In the genomic region with DNA sequence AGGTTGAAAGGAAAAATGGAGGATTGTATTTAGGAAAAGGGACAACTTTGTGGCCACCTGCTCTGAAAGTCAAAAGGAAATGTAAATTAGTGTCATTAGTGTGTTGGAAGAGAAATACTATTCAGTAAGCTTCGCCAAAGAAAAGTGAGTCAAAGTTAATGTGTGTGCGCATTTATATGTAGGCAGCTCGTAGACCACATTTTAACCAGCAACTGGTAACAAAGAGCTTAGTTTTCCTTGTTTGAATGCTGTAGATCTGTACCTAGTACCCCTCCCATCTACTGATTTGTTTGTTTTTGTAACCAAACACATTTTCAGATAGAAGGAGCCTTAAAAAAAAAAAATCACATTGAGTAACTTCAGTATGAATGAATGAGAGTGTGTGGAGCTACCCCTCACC, we compare ENCODE assay signal across 28 cellular contexts.
A peak's percentile ranks its signal among the peaks of the same experiment; 100 is the strongest.
DNase-seq lines count a peak whose midpoint lies in the region; ATAC-seq, FAIRE-seq and TF ChIP-seq lines count a peak whose summit lies in the region.
"Had no signal": no experiment of that assay in that cellular context is flagged by ENCODE, and none has a peak within 500 bp of the region (broad histone marks: within the 10 kb centered on the region; RNA-seq: fewer than 3 reads in every experiment).

No MANE protein-coding gene starts in this region.

- 74 to 93% (median 76%) methylated on average over 3 of the region's 3 CpGs for WGBS in psoas muscle, 3 donors
- WGBS in trophoblast cell (ENCODE audit: extremely low coverage, insufficient coverage, insufficient read length): no CpG with 5 or more reads among the region's 3 CpGs
- WGBS in small intestine, 3 donors: 67 to 81% (median 70%) methylated on average over 3 of the region's 3 CpGs

- no peak overlapping the region for H4K91ac ChIP-seq in trophoblast cell (ENCODE audit: low read depth, low read length)

- H3K4me1 ChIP-seq in psoas muscle: peaks cover 28% of the 10 kb centered on the region
- no peaks in the 10 kb centered on the region for H3K4me1 ChIP-seq in trophoblast cell (ENCODE audit: control insufficient read depth in 1 of 2, insufficient read depth in 2 of 2, low read length in 2 of 2)
- H3K4me1 ChIP-seq in small intestine (ENCODE audit: control insufficient read depth in 2 of 2, insufficient read depth in 1 of 2, low read depth in 1 of 2, low read length in 1 of 2): peaks cover 0 to 5% of the 10 kb centered on the region in 2 donors
- H3K4me1 ChIP-seq: prostate gland had no signal

- H3K36me3 ChIP-seq in psoas muscle (ENCODE audit: insufficient read depth in 1 of 2, low read depth in 1 of 2): peaks cover 3 to 23% of the 10 kb centered on the region in 2 donors
- no peaks in the 10 kb centered on the region for H3K36me3 ChIP-seq in trophoblast cell (ENCODE audit: control insufficient read depth in 1 of 2, insufficient read depth in 2 of 2, low read length in 2 of 2)
- peaks cover 0 to 2% of the 10 kb centered on the region in 2 donors for H3K36me3 ChIP-seq in small intestine (ENCODE audit: control insufficient read depth in 2 of 2, insufficient read depth in 2 of 2, low read length in 2 of 2)
- H3K36me3 ChIP-seq: prostate gland had no signal

- H2AK5ac ChIP-seq in trophoblast cell (ENCODE audit: low read length): no peak overlapping the region

- H3K4me3 ChIP-seq in psoas muscle: no peak overlapping the region
- H3K4me3 ChIP-seq in trophoblast cell (ENCODE audit: low read depth, low read length): no peak overlapping the region
- H3K4me3 ChIP-seq in small intestine (ENCODE audit: low read depth in 1 of 2, low read length in 2 of 2): no peak overlapping the region
- H3K4me3 ChIP-seq: prostate gland had no signal

- H3K79me2 ChIP-seq in trophoblast cell (ENCODE audit: control insufficient read depth, insufficient read depth, low read length, poor library complexity): no peaks in the 10 kb centered on the region

- TF ChIP-seq CTCF in WTC11 (IDR thresholded peaks at IDR 0.05): no peak
- TF ChIP-seq CTCF in psoas muscle (IDR thresholded peaks at IDR 0.05): no peak

- H3K4me3 Mint-ChIP-seq in WTC11: no peak overlapping the region
- H3K4me3 Mint-ChIP-seq: activated CD4-positive, alpha-beta T cell treated with anti-CD3 and anti-CD28 coated beads for 36 hours; activated naive CD8-positive, alpha-beta T cell treated with anti-CD3 and anti-CD28 coated beads for 36 hours; stimulated activated memory B cell treated with anti-CD40 and anti-IgM and Interleukin-4, amounts not matched to agents 10 μg/mL and 1 μg/mL and 100 μg/mL, for 72 hours; T-helper 2 cell treated with Interferon-gamma antibody and Interleukin-4, amounts not matched to agents 5 μg/mL and 100 μg/mL, for 36 hours had no signal

- no peaks in the 10 kb centered on the region for H3K27me3 Mint-ChIP-seq in WTC11 (ENCODE audit: low read depth)
- H3K27me3 Mint-ChIP-seq: activated naive CD8-positive, alpha-beta T cell treated with anti-CD3 and anti-CD28 coated beads for 36 hours; stimulated activated memory B cell treated with anti-CD40 and anti-IgM and Interleukin-4, amounts not matched to agents 10 μg/mL and 1 μg/mL and 100 μg/mL, for 72 hours had no signal

- POLR2A ChIA-PET in WTC11 (lab: Charles Lee): no interaction called here

- peaks cover 23% of the 10 kb centered on the region for H3K4me1 Mint-ChIP-seq in WTC11
- H3K4me1 Mint-ChIP-seq: activated CD4-positive, alpha-beta T cell treated with anti-CD3 and anti-CD28 coated beads for 36 hours; activated naive CD8-positive, alpha-beta T cell treated with anti-CD3 and anti-CD28 coated beads for 36 hours had no signal

- H3K4ac ChIP-seq in trophoblast cell (ENCODE audit: low read depth, low read length): no peak overlapping the region

- no peak for DNase-seq in WTC11 (ENCODE audit: low spot score)
- no peak for DNase-seq in psoas muscle
- DNase-seq in trophoblast cell: no peak
- no peak for DNase-seq in SHP77 treated with DMSO at 0.1 percent for 48 hours (lab: John Stamatoyannopoulos, UW)
- DNase-seq in small intestine: no peak
- DNase-seq in amygdala (lab: John Stamatoyannopoulos, UW): no peak
- DNase-seq: activated CD4-positive, alpha-beta T cell treated with anti-CD3 and anti-CD28 coated beads for 36 hours; activated effector memory CD4-positive, alpha-beta T cell treated with anti-CD3 and anti-CD28 coated beads, Interleukin-2, amount 50 U/mL, for 16 hours; activated naive CD8-positive, alpha-beta T cell treated with anti-CD3 and anti-CD28 coated beads for 36 hours; central memory CD4-positive, alpha-beta T cell; cortex of kidney; DMS 273 treated with DMSO at 0.1 percent for 48 hours; effector memory CD4-positive, alpha-beta T cell; HCEC 1CT; KBM-7; MM.1S; NCI-H1930; NCI-H526 treated with DMSO at 0.1 percent for 48 hours; NK-92 treated with Interleukin-12 subunit alpha and Interleukin-12 subunit beta, amount 100 ng/mL, for 24 hours; SHP77; substantia nigra had no signal

- no peaks in the 10 kb centered on the region for H3K27me3 ChIP-seq in psoas muscle (ENCODE audit: insufficient read depth in 3 of 3, low read length in 2 of 3)
- no peaks in the 10 kb centered on the region for H3K27me3 ChIP-seq in trophoblast cell (ENCODE audit: insufficient read depth, low read length)
- H3K27me3 ChIP-seq in small intestine (ENCODE audit: control insufficient read depth in 2 of 2, insufficient read depth in 2 of 2, low read length in 2 of 2): no peaks in the 10 kb centered on the region

- CTCF ChIA-PET in WTC11 (lab: Charles Lee): no interaction called here

- no peaks in the 10 kb centered on the region for H3K9me3 Mint-ChIP-seq in WTC11
- H3K9me3 Mint-ChIP-seq: activated naive CD8-positive, alpha-beta T cell treated with anti-CD3 and anti-CD28 coated beads for 36 hours; stimulated activated memory B cell treated with anti-CD40 and anti-IgM and Interleukin-4, amounts not matched to agents 10 μg/mL and 1 μg/mL and 100 μg/mL, for 72 hours; T-helper 2 cell treated with Interferon-gamma antibody and Interleukin-4, amounts not matched to agents 5 μg/mL and 100 μg/mL, for 36 hours had no signal

- ATAC-seq in GM18870 (IDR thresholded peaks at IDR 0.05; ENCODE audit: unreplicated experiment): peak; percentile 2
- peak; percentile 9 for ATAC-seq in HG02852 (IDR thresholded peaks at IDR 0.05; ENCODE audit: unreplicated experiment)
- ATAC-seq in WTC11: no peak
- ATAC-seq in psoas muscle: no peak
- ATAC-seq: activated CD4-positive, alpha-beta T cell treated with anti-CD3 and anti-CD28 coated beads for 36 hours; stimulated activated memory B cell treated with anti-CD40 and anti-IgM and Interleukin-4, amounts not matched to agents 10 μg/mL and 1 μg/mL and 100 μg/mL, for 72 hours had no signal

- no peak overlapping the region for H3K9ac ChIP-seq in trophoblast cell (ENCODE audit: low read length)

- no peak for FAIRE-seq in small intestine (lab: Jason Lieb, UNC)
- FAIRE-seq: astrocyte had no signal

- H3K79me1 ChIP-seq in trophoblast cell (ENCODE audit: low read length): no peaks in the 10 kb centered on the region

- H4K12ac ChIP-seq in trophoblast cell (ENCODE audit: low read depth, low read length): no peak overlapping the region

- no peak overlapping the region for H2BK120ac ChIP-seq in trophoblast cell (ENCODE audit: insufficient read depth, low read length, poor library complexity)

- intact Hi-C loops in psoas muscle (cut with DNase I): no loop called here

- no peaks in the 10 kb centered on the region for H3K36me3 Mint-ChIP-seq in WTC11
- H3K36me3 Mint-ChIP-seq: stimulated activated memory B cell treated with anti-CD40 and anti-IgM and Interleukin-4, amounts not matched to agents 10 μg/mL and 1 μg/mL and 100 μg/mL, for 72 hours had no signal

- H2BK5ac ChIP-seq in trophoblast cell (ENCODE audit: low read depth, low read length, poor library complexity): no peak overlapping the region

- no peak overlapping the region for H4K8ac ChIP-seq in trophoblast cell (ENCODE audit: low read depth, low read length)

- H3K27ac Mint-ChIP-seq in WTC11: peak overlapping the region; percentile 6; the same call in 1 of the 2 replicates
- H3K27ac Mint-ChIP-seq: activated CD4-positive, alpha-beta T cell treated with anti-CD3 and anti-CD28 coated beads for 36 hours; activated naive CD8-positive, alpha-beta T cell treated with anti-CD3 and anti-CD28 coated beads for 36 hours; stimulated activated memory B cell treated with anti-CD40 and anti-IgM and Interleukin-4, amounts not matched to agents 10 μg/mL and 1 μg/mL and 100 μg/mL, for 72 hours; T-helper 2 cell treated with Interferon-gamma antibody and Interleukin-4, amounts not matched to agents 5 μg/mL and 100 μg/mL, for 36 hours had no signal

- H2BK12ac ChIP-seq in trophoblast cell (ENCODE audit: low read length): no peak overlapping the region

- H3K27ac ChIP-seq in psoas muscle (peak overlapping the region; percentile 64), trophoblast cell (ENCODE audit: low read depth, low read length) (no peak overlapping the region), small intestine (ENCODE audit: low read depth in 1 of 2, low read length in 1 of 2) (no peak overlapping the region)
- H3K27ac ChIP-seq: epithelial cell of prostate, prostate gland had no signal

- H3K14ac ChIP-seq in trophoblast cell (ENCODE audit: low read length): no peak overlapping the region

- H3K9me3 ChIP-seq in psoas muscle (no peaks in the 10 kb centered on the region), trophoblast cell (ENCODE audit: insufficient read depth, low read depth, low read length) (no peaks in the 10 kb centered on the region), small intestine (ENCODE audit: control insufficient read depth, low read depth) (no peaks in the 10 kb centered on the region)
- H3K9me3 ChIP-seq: prostate gland had no signal

- H3K18ac ChIP-seq in trophoblast cell (ENCODE audit: low read length): no peak overlapping the region

- no peak overlapping the region for H3K23ac ChIP-seq in trophoblast cell (ENCODE audit: low read length)

- H3K4me2 ChIP-seq in trophoblast cell (ENCODE audit: low read length): no peak overlapping the region

- H2AFZ ChIP-seq in trophoblast cell (ENCODE audit: insufficient read depth, low read length, poor library complexity): no peak overlapping the region

TF ChIP-seq in WTC11, 78 proteins besides CTCF, POLR2A, EP300 and RAD21 (continues in another document):
- no peak for TF ChIP-seq USF1 (CRISPR knock-in tag; IDR thresholded peaks at IDR 0.05)
- TF ChIP-seq NFATC4 (CRISPR knock-in tag; IDR thresholded peaks at IDR 0.05): no peak
- TF ChIP-seq, protein P1, sequence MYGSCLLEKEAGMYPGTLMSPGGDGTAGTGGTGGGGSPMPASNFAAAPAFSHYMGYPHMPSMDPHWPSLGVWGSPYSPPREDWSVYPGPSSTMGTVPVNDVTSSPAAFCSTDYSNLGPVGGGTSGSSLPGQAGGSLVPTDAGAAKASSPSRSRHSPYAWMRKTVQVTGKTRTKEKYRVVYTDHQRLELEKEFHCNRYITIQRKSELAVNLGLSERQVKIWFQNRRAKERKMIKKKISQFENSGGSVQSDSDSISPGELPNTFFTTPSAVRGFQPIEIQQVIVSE (CRISPR knock-in tag; IDR thresholded peaks at IDR 0.05; ENCODE audit: borderline replicate concordance): no peak

Comparison
In these comparisons a context has a peak if more than half of its experiments do, and no peak if none do; other contexts are left out.
1. ATAC-seq: peak in GM18870 (single experiment) and HG02852 (single experiment); none in WTC11 (single experiment) and psoas muscle (0 of 4).